Comparison of ENCODE assay signal across 22 cellular contexts in genomic region chr7:37366445-37366844, GRCh38.
"Had no signal": no experiment of that assay in that cellular context is flagged by ENCODE, and none has a peak within 500 bp of the region (broad histone marks: within the 10 kb centered on the region; RNA-seq: fewer than 3 reads in every experiment).

No MANE protein-coding gene starts in this region.

- H3K9me3 Mint-ChIP-seq: neural progenitor cell had no signal

- H3K4me3 Mint-ChIP-seq: activated CD4-positive, alpha-beta T cell treated with anti-CD3 and anti-CD28 coated beads, Interleukin-2, amount 10 ng/mL, durations not matched to agents 24 days and 14 days; neural progenitor cell had no signal

- H3K36me3 ChIP-seq: neural progenitor cell, prostate gland, thyroid gland, upper lobe of right lung had no signal

- H3K27ac ChIP-seq: neural progenitor cell, prostate gland, thyroid gland, upper lobe of right lung had no signal

- ATAC-seq: esophagus mucosa; naive thymus-derived CD8-positive, alpha-beta T cell; upper lobe of right lung had no signal

- H3K4me1 ChIP-seq: prostate gland had no signal

- H3K27me3 Mint-ChIP-seq: activated CD4-positive, alpha-beta T cell treated with anti-CD3 and anti-CD28 coated beads, Interleukin-2, amount 10 ng/mL, durations not matched to agents 24 days and 14 days had no signal

- H3K36me3 Mint-ChIP-seq: neural progenitor cell had no signal

- H3K9me3 ChIP-seq: prostate gland, thyroid gland, upper lobe of right lung had no signal

- H3K27me3 ChIP-seq: neural progenitor cell, thyroid gland, upper lobe of right lung had no signal

- H3K4me1 Mint-ChIP-seq: neural progenitor cell had no signal

- H3K4me3 ChIP-seq: lung, neural progenitor cell, prostate gland, thyroid gland, upper lobe of right lung had no signal

- H3K27ac Mint-ChIP-seq: activated CD4-positive, alpha-beta T cell treated with anti-CD3 and anti-CD28 coated beads, Interleukin-2, amount 10 ng/mL, durations not matched to agents 24 days and 14 days; neural progenitor cell had no signal

- DNase-seq: activated CD4-positive, alpha-beta T cell treated with anti-CD3 and anti-CD28 coated beads, Interleukin-2, amount 10 ng/mL, durations not matched to agents 24 days and 14 days; activated CD4-positive, CD25-positive, alpha-beta regulatory T cell; activated CD8-positive, alpha-beta memory T cell treated with anti-CD3 and anti-CD28 coated beads for 24 hours; activated CD8-positive, alpha-beta memory T cell treated with anti-CD3 and anti-CD28 coated beads, Interleukin-2, amount 50 U/mL, for 4 hours; activated gamma-delta T cell; central memory CD4-positive, alpha-beta T cell; dermis blood vessel endothelial cell; effector CD8-positive, alpha-beta T cell; foreskin melanocyte; kidney; naive thymus-derived CD8-positive, alpha-beta T cell; Right ventricle myocardium superior; stimulated activated CD4-positive, alpha-beta T cell treated with anti-CD3 and anti-CD28 coated beads, Interleukin-2, amount 100 ng/mL, for 48 hours; stimulated activated CD8-positive, alpha-beta memory T cell treated with anti-CD3 and anti-CD28 coated beads, Interleukin-4, amount 100 ng/mL, for 48 hours; stimulated activated naive CD4-positive, alpha-beta T cell; substantia nigra; thyroid gland; upper lobe of right lung had no signal
